In genomic region chr20:44711237-44711636, GRCh38 we compare ENCODE assay signal across 21 cellular contexts. TPM values are rescaled to one million over a fixed set of nuclear protein-coding genes. Genes with fewer than 3 reads are reported as not detected.
"Had no signal": no experiment of that assay in that cellular context is flagged by ENCODE, and none has a peak within 500 bp of the region (broad histone marks: within the 10 kb centered on the region; RNA-seq: fewer than 3 reads in every experiment).

No MANE protein-coding gene starts in this region.

- H3K27ac ChIP-seq: testis, uterus, VCaP had no signal

- H3K4me3 Mint-ChIP-seq: activated CD8-positive, alpha-beta T cell treated with anti-CD3 and anti-CD28 coated beads, Interleukin-2, amount 10 ng/mL, durations not matched to agents 7 days and 5 days; activated naive CD8-positive, alpha-beta T cell treated with anti-CD3 and anti-CD28 coated beads, Interleukin-2, amount 50 U/mL, for 24 hours; activated T-helper 1 cell treated with anti-CD3 and anti-CD28 coated beads, Interleukin-12 subunit alpha, Interleukin-12 subunit beta, Interleukin-2, Interleukin-4 antibody, amounts not matched to agents 30 ng/mL and 10 ng/mL and 1 ng/mL, durations not matched to agents 14 hours and 24 hours and 36 hours; natural killer cell treated with Interleukin-12 subunit alpha and Interleukin-12 subunit beta and Interleukin-15 and Interleukin-18, amount 100 ng/mL, for 72 hours; stimulated activated naive CD8-positive, alpha-beta T cell treated with anti-CD3 and anti-CD28 coated beads, Interleukin-15, Interleukin-2, amounts not matched to agents 100 ng/mL and 50 ng/mL, for 24 hours had no signal

- FAIRE-seq: astrocyte had no signal

- H3K9me3 Mint-ChIP-seq: activated naive CD8-positive, alpha-beta T cell treated with anti-CD3 and anti-CD28 coated beads, Interleukin-2, amount 50 U/mL, for 24 hours; activated T-helper 1 cell treated with anti-CD3 and anti-CD28 coated beads, Interleukin-12 subunit alpha, Interleukin-12 subunit beta, Interleukin-2, Interleukin-4 antibody, amounts not matched to agents 30 ng/mL and 10 ng/mL and 1 ng/mL, durations not matched to agents 14 hours and 24 hours and 36 hours; natural killer cell treated with Interleukin-12 subunit alpha and Interleukin-12 subunit beta and Interleukin-15 and Interleukin-18, amount 100 ng/mL, for 72 hours; stimulated activated naive CD8-positive, alpha-beta T cell treated with anti-CD3 and anti-CD28 coated beads, Interleukin-15, Interleukin-2, amounts not matched to agents 100 ng/mL and 50 ng/mL, for 24 hours had no signal

- H3K9me3 ChIP-seq: gastroesophageal sphincter, testis, uterus had no signal

- DNase-seq: activated CD4-positive, alpha-beta T cell treated with anti-CD3 and anti-CD28 coated beads for 4 hours; activated CD8-positive, alpha-beta memory T cell treated with anti-CD3 and anti-CD28 coated beads, Interleukin-2, amount 50 U/mL, for 48 hours; activated CD8-positive, alpha-beta T cell treated with anti-CD3 and anti-CD28 coated beads, Interleukin-2, amount 10 ng/mL, durations not matched to agents 7 days and 5 days; activated naive CD4-positive, alpha-beta T cell treated with Interleukin-2 at 50 U/mL for 16 hours; activated naive CD8-positive, alpha-beta T cell treated with anti-CD3 and anti-CD28 coated beads, Interleukin-2, amount 50 U/mL, for 24 hours; central memory CD4-positive, alpha-beta T cell; cortex of kidney; effector CD8-positive, alpha-beta T cell; mesenchymal stem cell; occipital lobe; stimulated activated CD4-positive, alpha-beta T cell treated with anti-CD3 and anti-CD28 coated beads, Interleukin-4, amount 100 ng/mL, for 1 hour; T-helper 1 cell; testis; uterus had no signal

- H3K36me3 Mint-ChIP-seq: natural killer cell treated with Interleukin-12 subunit alpha and Interleukin-12 subunit beta and Interleukin-15 and Interleukin-18, amount 100 ng/mL, for 72 hours had no signal

- H3K36me3 ChIP-seq: gastroesophageal sphincter, uterus had no signal

- H3K27ac Mint-ChIP-seq: activated CD8-positive, alpha-beta T cell treated with anti-CD3 and anti-CD28 coated beads, Interleukin-2, amount 10 ng/mL, durations not matched to agents 7 days and 5 days; activated naive CD8-positive, alpha-beta T cell treated with anti-CD3 and anti-CD28 coated beads, Interleukin-2, amount 50 U/mL, for 24 hours; activated T-helper 1 cell treated with anti-CD3 and anti-CD28 coated beads, Interleukin-12 subunit alpha, Interleukin-12 subunit beta, Interleukin-2, Interleukin-4 antibody, amounts not matched to agents 30 ng/mL and 10 ng/mL and 1 ng/mL, durations not matched to agents 14 hours and 24 hours and 36 hours; natural killer cell treated with Interleukin-12 subunit alpha and Interleukin-12 subunit beta and Interleukin-15 and Interleukin-18, amount 100 ng/mL, for 72 hours; stimulated activated naive CD8-positive, alpha-beta T cell treated with anti-CD3 and anti-CD28 coated beads, Interleukin-15, Interleukin-2, amounts not matched to agents 100 ng/mL and 50 ng/mL, for 24 hours had no signal

- H3K27me3 ChIP-seq: gastroesophageal sphincter, testis, uterus had no signal

- H3K4me1 Mint-ChIP-seq: activated naive CD8-positive, alpha-beta T cell treated with anti-CD3 and anti-CD28 coated beads, Interleukin-2, amount 50 U/mL, for 24 hours had no signal

- ATAC-seq: activated CD8-positive, alpha-beta T cell treated with anti-CD3 and anti-CD28 coated beads, Interleukin-2, amount 10 ng/mL, durations not matched to agents 7 days and 5 days; activated naive CD8-positive, alpha-beta T cell treated with anti-CD3 and anti-CD28 coated beads, Interleukin-2, amount 50 U/mL, for 24 hours; gastroesophageal sphincter had no signal

- H3K27me3 Mint-ChIP-seq: stimulated activated naive CD8-positive, alpha-beta T cell treated with anti-CD3 and anti-CD28 coated beads, Interleukin-15, Interleukin-2, amounts not matched to agents 100 ng/mL and 50 ng/mL, for 24 hours had no signal

- H3K4me3 ChIP-seq: gastroesophageal sphincter, testis, uterus had no signal

RNA-seq across cellular contexts. Expression of gene CCN5, which starts 3.9 kb away (rescaled TPM):
- total RNA-seq: activated CD8-positive, alpha-beta T cell treated with anti-CD3 and anti-CD28 coated beads, Interleukin-2, amount 10 ng/mL, durations not matched to agents 7 days and 5 days; activated T-helper 1 cell treated with anti-CD3 and anti-CD28 coated beads, Interleukin-12 subunit alpha, Interleukin-12 subunit beta, Interleukin-2, Interleukin-4 antibody, amounts not matched to agents 30 ng/mL and 10 ng/mL and 1 ng/mL, durations not matched to agents 14 hours and 24 hours and 36 hours; astrocyte; natural killer cell treated with Interleukin-12 subunit alpha and Interleukin-12 subunit beta and Interleukin-15 and Interleukin-18, amount 100 ng/mL, for 72 hours; occipital lobe; pulmonary artery endothelial cell had no signal

RNA-seq across cellular contexts. Expression of gene KCNK15, which starts 34.4 kb away (rescaled TPM):
- total RNA-seq: activated CD8-positive, alpha-beta T cell treated with anti-CD3 and anti-CD28 coated beads, Interleukin-2, amount 10 ng/mL, durations not matched to agents 7 days and 5 days; occipital lobe; pulmonary artery endothelial cell had no signal
